ENCODE assay signal across 15 cellular contexts in the genomic region with DNA sequence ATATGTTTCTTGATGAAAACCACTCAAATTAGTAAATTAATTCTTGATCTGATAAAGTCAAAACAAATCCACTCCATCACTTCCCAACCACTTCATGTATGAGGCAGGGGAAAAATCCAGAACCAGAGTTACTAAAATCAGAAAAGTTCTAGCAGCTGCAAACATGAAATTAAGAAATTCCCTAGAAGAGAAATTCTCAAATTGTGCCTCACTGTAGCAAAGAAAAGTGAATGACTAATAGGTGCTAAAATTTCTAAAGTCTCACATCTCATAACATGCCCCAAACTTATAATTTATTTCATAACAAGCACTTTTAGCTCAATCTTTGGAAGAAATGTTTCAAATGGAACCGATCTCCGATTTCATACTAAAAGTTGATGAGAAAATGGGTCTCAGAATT.
"Had no signal": no experiment of that assay in that cellular context is flagged by ENCODE, and none has a peak within 500 bp of the region (broad histone marks: within the 10 kb centered on the region; RNA-seq: fewer than 3 reads in every experiment).

No MANE protein-coding gene starts in this region.

- ATAC-seq: lower lobe of right lung; stimulated activated naive CD8-positive, alpha-beta T cell treated with anti-CD3 and anti-CD28 coated beads, Interleukin-15, amount 100 ng/mL, for 72 hours had no signal

- H3K27ac Mint-ChIP-seq: progenitor cell of endocrine pancreas; T-helper 1 cell treated with Interleukin-12 subunit alpha and Interleukin-12 subunit beta and Interleukin-4 antibody, amounts not matched to agents 30 μg/mL and 1 μg/mL, for 36 hours had no signal

- H3K4me3 Mint-ChIP-seq: T-helper 1 cell treated with Interleukin-12 subunit alpha and Interleukin-12 subunit beta and Interleukin-4 antibody, amounts not matched to agents 30 μg/mL and 1 μg/mL, for 36 hours had no signal

- H3K9me3 Mint-ChIP-seq: T-helper 1 cell treated with Interleukin-12 subunit alpha and Interleukin-12 subunit beta and Interleukin-4 antibody, amounts not matched to agents 30 μg/mL and 1 μg/mL, for 36 hours had no signal

- H3K27ac ChIP-seq: brain microvascular endothelial cell, coronary artery, lower lobe of right lung, suprapubic skin, vagina had no signal

- H3K27me3 Mint-ChIP-seq: progenitor cell of endocrine pancreas; stimulated activated naive CD8-positive, alpha-beta T cell treated with anti-CD3 and anti-CD28 coated beads, Interleukin-15, amount 100 ng/mL, for 72 hours had no signal

- DNase-seq: aorta; brain microvascular endothelial cell; effector CD4-positive, alpha-beta T cell; hypothalamus; lower lobe of right lung; occipital lobe; stimulated activated CD4-positive, alpha-beta T cell treated with anti-CD3 and anti-CD28 coated beads, Interleukin-12 subunit alpha, Interleukin-12 subunit beta, amount 100 ng/mL, for 4 hours; stimulated activated CD4-positive, alpha-beta T cell treated with anti-CD3 and anti-CD28 coated beads, Interleukin-2, amount 100 ng/mL, for 24 hours; stimulated activated naive CD8-positive, alpha-beta T cell treated with anti-CD3 and anti-CD28 coated beads, Interleukin-15, amount 100 ng/mL, for 72 hours; trophoblast cell had no signal
